Comparison of ENCODE assay signal across 27 cellular contexts in genomic region chr3:100082108-100082642, GRCh38. TPM values are rescaled to one million over a fixed set of nuclear protein-coding genes. Genes with fewer than 3 reads are reported as not detected.
A peak's percentile ranks its signal among the peaks of the same experiment; 100 is the strongest.
DNase-seq lines count a peak whose midpoint lies in the region; ATAC-seq and TF ChIP-seq lines count a peak whose summit lies in the region.
"Had no signal": no experiment of that assay in that cellular context is flagged by ENCODE, and none has a peak within 500 bp of the region (broad histone marks: within the 10 kb centered on the region; RNA-seq: fewer than 3 reads in every experiment).

No MANE protein-coding gene starts in this region.

- no peak overlapping the region for H3K4me2 ChIP-seq in PC-3 (ENCODE audit: low read length)
- H3K4me2 ChIP-seq: A549; BLaER1 treated with 17β-estradiol and CSF1 and Interleukin-3, amounts not matched to agents 10 nM and 100 nM; SK-N-SH had no signal

- no peaks in the 10 kb centered on the region for H3K79me2 ChIP-seq in PC-3 (ENCODE audit: low read length)

- H3K27ac Mint-ChIP-seq in chondrocyte (ENCODE audit: unreplicated experiment) (peak overlapping the region; percentile 66), nephron (peak overlapping the region in 2 of 3 experiments; percentile 16 to 61)
- H3K27ac Mint-ChIP-seq: CD4-positive, alpha-beta memory T cell had no signal

- H3K27ac ChIP-seq in PC-3 (ENCODE audit: low read length) (no peak overlapping the region), tibial artery (peak overlapping the region; percentile 67 to 69)
- H3K27ac ChIP-seq: A549; BLaER1 treated with 17β-estradiol and CSF1 and Interleukin-3, amounts not matched to agents 10 nM and 100 nM; HL-60 had no signal

- DNase-seq in PC-3 (no peak), chondrocyte (ENCODE audit: low spot score) (no peak), tibial artery (no peak), activated gamma-delta T cell treated with Interleukin-2 at 50 U/mL for 16 hours (no peak), left cardiac atrium (no peak), dermis blood vessel endothelial cell (no peak)
- DNase-seq: AML-193; CD4-positive, alpha-beta memory T cell; DMS79; EL; GDM1; MV-4-11; NCI-H1105; NCI-H146; NCI-H1930; NCI-H2107; NCI-H446 treated with DMSO at 0.1 percent for 48 hours; NCI-H526; SK-N-SH; SW 1271 had no signal

- H2AFZ ChIP-seq in PC-3 (ENCODE audit: low read length), result no peak overlapping the region

- H3K36me3 Mint-ChIP-seq in chondrocyte (ENCODE audit: low read depth) (no peaks in the 10 kb centered on the region), nephron (ENCODE audit: low read depth) (no peaks in the 10 kb centered on the region)
- H3K36me3 Mint-ChIP-seq: CD4-positive, alpha-beta memory T cell had no signal

- H3K4me1 ChIP-seq in PC-3 (ENCODE audit: insufficient read depth, low read length) (peaks cover 19% of the 10 kb centered on the region), tibial artery (peaks cover 0 to 62% (median 19%) of the 10 kb centered on the region in 4 donors)

- H3K4me1 Mint-ChIP-seq in chondrocyte (ENCODE audit: low read depth) (peaks cover 67% of the 10 kb centered on the region), nephron (peaks cover 12% of the 10 kb centered on the region)

- CTCF ChIA-PET in PC-3 (lab: Charles Lee), result interaction anchor here (0.6 kb wide), 1 partner anchor 76 kb away, joined by 4 read pairs; no protein-coding TSS in a partner anchor

- TF ChIP-seq CTCF in PC-3 (conservative IDR thresholded peaks at IDR 0.05; ENCODE audit: low read depth, low read length) (no peak), chondrocyte (IDR thresholded peaks at IDR 0.05) (no peak), nephron (IDR thresholded peaks at IDR 0.05; ENCODE audit: unreplicated experiment in 3 of 3) (no peak), tibial artery (IDR thresholded peaks at IDR 0.05) (no peak)

- no peak overlapping the region for H3K9ac ChIP-seq in PC-3 (ENCODE audit: low read length)
- H3K9ac ChIP-seq: BLaER1 treated with 17β-estradiol and CSF1 and Interleukin-3, amounts not matched to agents 10 nM and 100 nM; SK-N-SH had no signal

- H3K27me3 Mint-ChIP-seq in chondrocyte (ENCODE audit: low read depth) (no peaks in the 10 kb centered on the region), nephron (ENCODE audit: low read depth) (no peaks in the 10 kb centered on the region)
- H3K27me3 Mint-ChIP-seq: CD4-positive, alpha-beta memory T cell had no signal

- ATAC-seq in PC-3 (0 out of 2 replicates have a peak, but pooled peaks have one; percentile 11), left cardiac atrium (no peak)
- ATAC-seq: A549, GM12878, HCT116 had no signal

- no peaks in the 10 kb centered on the region for H4K20me1 ChIP-seq in PC-3 (ENCODE audit: low read length)

- H3K27me3 ChIP-seq in PC-3 (ENCODE audit: low read length) (no peaks in the 10 kb centered on the region), tibial artery (no peaks in the 10 kb centered on the region)
- H3K27me3 ChIP-seq: BLaER1 treated with 17β-estradiol and CSF1 and Interleukin-3, amounts not matched to agents 10 nM and 100 nM had no signal

- POLR2A ChIA-PET in PC-3 (lab: Charles Lee; ENCODE audit: unreplicated experiment), result no interaction called here

- no peak overlapping the region for H3K4me3 Mint-ChIP-seq in chondrocyte (ENCODE audit: unreplicated experiment)
- H3K4me3 Mint-ChIP-seq in nephron, result no peak overlapping the region
- H3K4me3 Mint-ChIP-seq: CD4-positive, alpha-beta memory T cell had no signal

- no TSS peak for BruUV-seq in PC-3 (replicated peaks; lab: Mats Ljungman, UMichigan)

- H3K36me3 ChIP-seq in PC-3 (ENCODE audit: low read depth, low read length), result no peaks in the 10 kb centered on the region
- no peaks in the 10 kb centered on the region for H3K36me3 ChIP-seq in tibial artery

- no peaks in the 10 kb centered on the region for H3K9me3 ChIP-seq in PC-3 (ENCODE audit: low read length)
- H3K9me3 ChIP-seq in tibial artery, result no peaks in the 10 kb centered on the region
- H3K9me3 ChIP-seq: A549, Caco-2, SK-N-SH had no signal

- intact Hi-C loops in PC-3 (cut with micrococcal nuclease) (no loop called here), tibial artery (cut with DNase I; ENCODE audit: low total_unique reads) (no loop called here), left cardiac atrium (cut with DNase I) (no loop called here)

- H3F3A ChIP-seq in PC-3 (ENCODE audit: low read length, unreplicated experiment), result no peaks in the 10 kb centered on the region

- no peaks in the 10 kb centered on the region for H3K9me2 ChIP-seq in PC-3 (replicated peaks; ENCODE audit: low read length)
- H3K9me2 ChIP-seq: SK-N-SH had no signal

- H3K4me3 ChIP-seq in PC-3 (ENCODE audit: low read length), result no peak overlapping the region
- no peak overlapping the region for H3K4me3 ChIP-seq in tibial artery
- H3K4me3 ChIP-seq: A549; BLaER1 treated with 17β-estradiol and CSF1 and Interleukin-3, amounts not matched to agents 10 nM and 100 nM; GM12878 had no signal

- H3K9me3 Mint-ChIP-seq in chondrocyte (ENCODE audit: low read depth), result no peaks in the 10 kb centered on the region
- H3K9me3 Mint-ChIP-seq in nephron, result no peaks in the 10 kb centered on the region
- H3K9me3 Mint-ChIP-seq: CD4-positive, alpha-beta memory T cell had no signal

RNA-seq across cellular contexts. Expression of gene FILIP1L, which starts 32.1 kb away (rescaled TPM):
- total RNA-seq in PC-3 (2014; rRNA removed), result not detected in 2 replicates
- total RNA-seq in chondrocyte, result 61.9 to 122 TPM (median 119 TPM) in 3 replicates
- 10 to 100 TPM; 77.0 to 86.6 TPM for total RNA-seq in left cardiac atrium
- total RNA-seq in dermis blood vessel endothelial cell, result 22.0 and 42.7 TPM in 2 replicates
- total RNA-seq: CD4-positive, alpha-beta memory T cell had no signal

Comparison
In these comparisons a context has a peak if more than half of its experiments do, and no peak if none do; other contexts are left out.
1. RNA of gene FILIP1L, which starts 32.1 kb away (total RNA-seq): 61.9 to 122 TPM in chondrocyte, 77.0 to 86.6 TPM in left cardiac atrium and 22.0 to 42.7 TPM in dermis blood vessel endothelial cell; not detected in PC-3; every median in the first group is over 10 times any median in the second.